Comparison of ENCODE assay signal across 9 cellular contexts in genomic region chr10:22573820-22574569, GRCh38.
A peak's percentile ranks its signal among the peaks of the same experiment; 100 is the strongest.
DNase-seq lines count a peak whose midpoint lies in the region; ATAC-seq and TF ChIP-seq lines count a peak whose summit lies in the region.
"Had no signal": no experiment of that assay in that cellular context is flagged by ENCODE, and none has a peak within 500 bp of the region (broad histone marks: within the 10 kb centered on the region; RNA-seq: fewer than 3 reads in every experiment).

No MANE protein-coding gene starts in this region.

- H3K27me3 ChIP-seq in GM23248 (replicated peaks; ENCODE audit: insufficient read depth): no peaks in the 10 kb centered on the region

- in situ Hi-C loops in GM23248 (cut with MboI): loop anchor here (10.0 to 25.0 kb wide), 2 partner anchors 411 to 562 kb away; partner anchors contain the start of gene DNAJC1

- H3K79me2 ChIP-seq in GM23248 (ENCODE audit: insufficient read depth): no peaks in the 10 kb centered on the region

- H4K20me1 ChIP-seq in GM23248 (ENCODE audit: insufficient read depth): no peaks in the 10 kb centered on the region

- H3K4me1 ChIP-seq in GM23248 (ENCODE audit: insufficient read depth): no peaks in the 10 kb centered on the region

- TF ChIP-seq CTCF in C4-2B (conservative IDR thresholded peaks at IDR 0.05) (peak; percentile 82), fibroblast of villous mesenchyme (IDR thresholded peaks at IDR 0.05; ENCODE audit: insufficient read depth, low read depth, low read length) (peak; percentile 56)

- no peaks in the 10 kb centered on the region for H3K9me3 ChIP-seq in GM23248 (ENCODE audit: low read depth)
- H3K9me3 ChIP-seq: mucosa of descending colon had no signal

- no peak overlapping the region for H2AFZ ChIP-seq in GM23248

- no peaks in the 10 kb centered on the region for H3K9me2 ChIP-seq in GM23248 (ENCODE audit: insufficient read depth)

- DNase-seq in GM23248 (peak; percentile 59), SW480 (ENCODE audit: low spot score) (peak; percentile 1), fibroblast of villous mesenchyme (ENCODE audit: low read depth) (peak; percentile 53), stromal cell of bone marrow (ENCODE audit: low read depth) (peak; percentile 12)
- no peak for DNase-seq in effector CD8-positive, alpha-beta T cell (lab: John Stamatoyannopoulos, UW)

- 0 out of 2 replicates have a peak, but pooled peaks cover 6% of the 10 kb centered on the region for H3K36me3 ChIP-seq in GM23248 (ENCODE audit: low read depth)

- H3K4me3 ChIP-seq in GM23248: no peak overlapping the region
- no peak overlapping the region for H3K4me3 ChIP-seq in fibroblast of villous mesenchyme (ENCODE audit: low read depth, low read length)
- H3K4me3 ChIP-seq: mucosa of descending colon had no signal

- no peaks in the 10 kb centered on the region for H3F3A ChIP-seq in GM23248 (ENCODE audit: insufficient read depth)

- H3K9ac ChIP-seq in GM23248: no peak overlapping the region

- ATAC-seq in GM19463 (IDR thresholded peaks at IDR 0.05; ENCODE audit: unreplicated experiment) (no peak), HG02798 (IDR thresholded peaks at IDR 0.05; ENCODE audit: poor library complexity, unreplicated experiment) (no peak)
- ATAC-seq: mucosa of descending colon had no signal

- 40 to 48% methylated on average over 7 of the region's 7 CpGs for WGBS in GM23248 (ENCODE audit: low coverage in 1 of 2, low lambda C conversion rate in 2 of 2, missing lambda C conversion rate in 2 of 2), 2 experiments

- H3K27ac ChIP-seq in C4-2B (peak overlapping the region; percentile 19; the same call in 1 of the 2 replicates), GM23248 (no peak overlapping the region)

- H3K4me2 ChIP-seq in GM23248 (ENCODE audit: unreplicated experiment): no peak overlapping the region
